In genomic region chr5:154712518-154713437, GRCh38 we compare ENCODE assay signal across 9 cellular contexts. TPM values are rescaled to one million over a fixed set of nuclear protein-coding genes. Genes with fewer than 3 reads are reported as not detected.
DNase-seq lines count a peak whose midpoint lies in the region; ATAC-seq and TF ChIP-seq lines count a peak whose summit lies in the region.
"Had no signal": no experiment of that assay in that cellular context is flagged by ENCODE, and none has a peak within 500 bp of the region (broad histone marks: within the 10 kb centered on the region; RNA-seq: fewer than 3 reads in every experiment).

No MANE protein-coding gene starts in this region.

- peak overlapping the region; percentile 24 for H3K4me3 ChIP-seq in colonic mucosa
- no peak overlapping the region for H3K4me3 ChIP-seq in mucosa of descending colon

- H3K9ac ChIP-seq in colonic mucosa (ENCODE audit: low read depth in 2 of 2, low read length in 2 of 2): peak overlapping the region in 1 of 2 donors; percentile 92

- no peaks in the 10 kb centered on the region for H3K9me3 ChIP-seq in colonic mucosa
- H3K9me3 ChIP-seq in mucosa of descending colon: no peaks in the 10 kb centered on the region

- intact Hi-C loops in colonic mucosa (cut with DNase I): no loop called here
- intact Hi-C loops in mucosa of descending colon (cut with DNase I, micrococcal nuclease): no loop called here

- H3K36me3 ChIP-seq in colonic mucosa: no peaks in the 10 kb centered on the region
- no peaks in the 10 kb centered on the region for H3K36me3 ChIP-seq in mucosa of descending colon (ENCODE audit: low read depth)

- no peaks in the 10 kb centered on the region for H3K27me3 ChIP-seq in colonic mucosa

- H3K4me1 ChIP-seq in colonic mucosa (peaks cover 6% of the 10 kb centered on the region), mucosa of descending colon (ENCODE audit: low read depth) (peaks cover 22% of the 10 kb centered on the region)

- H3K27ac ChIP-seq in colonic mucosa: peak overlapping the region; percentile 65

- DNase-seq in DMS79 (lab: John Stamatoyannopoulos, UW) (peak; percentile 20), NCI-H187 treated with DMSO at 0.1 percent for 48 hours (lab: John Stamatoyannopoulos, UW) (peak; percentile 61), colonic mucosa (peak; percentile 89), mucosa of descending colon (peak; percentile 82 to 87 (median 84)), kidney glomerular epithelial cell (lab: John Stamatoyannopoulos, UW) (no peak), activated gamma-delta T cell treated with Interleukin-2 at 50 U/mL for 16 hours (no peak), NCI-H524 treated with DMSO at 0.1 percent for 48 hours (lab: John Stamatoyannopoulos, UW) (no peak)
- DNase-seq: effector CD4-positive, alpha-beta T cell had no signal

- TF ChIP-seq CTCF in colonic mucosa (IDR thresholded peaks at IDR 0.05) (no peak), mucosa of descending colon (IDR thresholded peaks at IDR 0.05) (no peak)

- peak; percentile 88 for ATAC-seq in mucosa of descending colon
- no peak for ATAC-seq in HG02571 (IDR thresholded peaks at IDR 0.05; ENCODE audit: unreplicated experiment)

RNA-seq across cellular contexts. Expression of gene LARP1, which starts 42.4 kb away (rescaled TPM):
- total RNA-seq in colonic mucosa: 100 to 1,000 TPM; 116 to 201 TPM
- total RNA-seq in mucosa of descending colon: 100 to 1,000 TPM; 127 to 157 (median 140) TPM

Comparison
In these comparisons a context has a peak if more than half of its experiments do, and no peak if none do; other contexts are left out.
1. DNase-seq: peak in DMS79 (single experiment), NCI-H187 treated with DMSO at 0.1 percent for 48 hours (single experiment), colonic mucosa (single experiment) and mucosa of descending colon (3 of 3); none in kidney glomerular epithelial cell (single experiment), activated gamma-delta T cell treated with Interleukin-2 at 50 U/mL for 16 hours (single experiment) and NCI-H524 treated with DMSO at 0.1 percent for 48 hours (single experiment).